In the genomic region with DNA sequence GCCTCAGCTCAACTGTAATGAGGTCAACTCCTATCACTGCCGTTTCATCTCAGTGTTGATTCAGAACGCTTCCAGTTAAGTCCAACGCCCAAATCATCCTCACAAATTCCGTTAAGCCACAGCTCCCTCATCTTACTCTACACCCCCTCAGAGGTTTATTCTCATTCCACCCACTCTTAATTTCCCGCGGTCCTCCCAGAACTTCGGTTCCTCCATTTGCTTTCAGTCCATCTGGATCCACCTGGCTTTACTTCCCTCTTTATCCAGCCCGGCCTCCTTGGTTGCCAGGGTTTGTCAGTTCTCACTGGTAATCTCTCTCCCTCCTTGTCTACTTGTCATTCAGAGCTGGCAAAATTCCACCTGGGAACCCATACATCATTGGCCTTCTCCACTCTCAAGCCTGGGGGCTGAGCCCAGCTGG, we compare ENCODE assay signal across 18 cellular contexts.
"Had no signal": no experiment of that assay in that cellular context is flagged by ENCODE, and none has a peak within 500 bp of the region (broad histone marks: within the 10 kb centered on the region; RNA-seq: fewer than 3 reads in every experiment).

No MANE protein-coding gene starts in this region.

- FAIRE-seq: kidney, urothelium cell line had no signal

- H3K36me3 ChIP-seq: breast epithelium, esophagus squamous epithelium, sigmoid colon, thyroid gland had no signal

- ATAC-seq: natural killer cell had no signal

- H3K27me3 ChIP-seq: breast epithelium, esophagus squamous epithelium, sigmoid colon, thyroid gland had no signal

- H3K4me1 ChIP-seq: breast epithelium, esophagus squamous epithelium, sigmoid colon, thyroid gland had no signal

- DNase-seq: activated CD4-positive, alpha-beta T cell treated with anti-CD3 and anti-CD28 coated beads for 4 hours; activated CD4-positive, CD25-positive, alpha-beta regulatory T cell; activated CD8-positive, alpha-beta memory T cell treated with anti-CD3 and anti-CD28 coated beads for 24 hours; activated CD8-positive, alpha-beta memory T cell treated with anti-CD3 and anti-CD28 coated beads, Interleukin-2, amount 50 U/mL, for 4 hours; activated naive CD4-positive, alpha-beta T cell treated with Interleukin-2 at 50 U/mL for 16 hours; activated naive CD8-positive, alpha-beta T cell treated with anti-CD3 and anti-CD28 coated beads for 36 hours; activated T-cell treated with anti-CD3 and anti-CD28 coated beads, Interleukin-2, amount 50 U/mL, for 24 hours; amniotic stem cell; endodermal cell; esophagus squamous epithelium; kidney; natural killer cell; sigmoid colon; substantia nigra; thyroid gland had no signal

- H3K9me3 ChIP-seq: breast epithelium, esophagus squamous epithelium, sigmoid colon, thyroid gland had no signal

- H3K4me3 ChIP-seq: breast epithelium, coronary artery, esophagus squamous epithelium, sigmoid colon, thyroid gland had no signal

- H3K27ac ChIP-seq: breast epithelium, coronary artery, esophagus squamous epithelium, sigmoid colon, thyroid gland had no signal
